In genomic region chr18:23283933-23284430, GRCh38 we compare ENCODE assay signal across 9 cellular contexts.
A peak's percentile ranks its signal among the peaks of the same experiment; 100 is the strongest.
DNase-seq lines count a peak whose midpoint lies in the region; ATAC-seq and TF ChIP-seq lines count a peak whose summit lies in the region.
"Had no signal": no experiment of that assay in that cellular context is flagged by ENCODE, and none has a peak within 500 bp of the region (broad histone marks: within the 10 kb centered on the region; RNA-seq: fewer than 3 reads in every experiment).

No MANE protein-coding gene starts in this region.

- no peak overlapping the region for H3K27ac Mint-ChIP-seq in central memory CD8-positive, alpha-beta T cell (ENCODE audit: low read depth)
- no peak overlapping the region for H3K27ac Mint-ChIP-seq in nephron progenitor cell

- H3K36me3 Mint-ChIP-seq in central memory CD8-positive, alpha-beta T cell (ENCODE audit: insufficient read depth): peaks cover 1% of the 10 kb centered on the region
- H3K36me3 Mint-ChIP-seq in nephron progenitor cell (ENCODE audit: low read depth): peaks cover 4% of the 10 kb centered on the region

- H3K27me3 ChIP-seq in ACC112 (ENCODE audit: insufficient read depth, low read length) (no peaks in the 10 kb centered on the region), gastrocnemius medialis (no peaks in the 10 kb centered on the region)

- TF ChIP-seq CTCF in gastrocnemius medialis (IDR thresholded peaks at IDR 0.05 in 4 of 5, conservative IDR thresholded peaks at IDR 0.05 in 1 of 5) (no peak), GM13976 (IDR thresholded peaks at IDR 0.05; ENCODE audit: borderline replicate concordance, control extremely low read depth, extremely low read depth, insufficient read depth, missing control alignments) (no peak), nephron progenitor cell (IDR thresholded peaks at IDR 0.05) (no peak)

- no peaks in the 10 kb centered on the region for H3K27me3 Mint-ChIP-seq in central memory CD8-positive, alpha-beta T cell
- peaks cover 12% of the 10 kb centered on the region for H3K27me3 Mint-ChIP-seq in nephron progenitor cell (ENCODE audit: low read depth, poor library complexity)

- no peaks in the 10 kb centered on the region for H3K36me3 ChIP-seq in ACC112 (ENCODE audit: insufficient read depth, low read length)
- no peaks in the 10 kb centered on the region for H3K36me3 ChIP-seq in gastrocnemius medialis

- TF ChIP-seq POLR2A in gastrocnemius medialis (IDR thresholded peaks at IDR 0.05): no peak

- no peaks in the 10 kb centered on the region for H3K4me1 Mint-ChIP-seq in central memory CD8-positive, alpha-beta T cell
- H3K4me1 Mint-ChIP-seq in nephron progenitor cell: peaks cover 63% of the 10 kb centered on the region

- H3K4me1 ChIP-seq in ACC112 (ENCODE audit: control insufficient read depth, insufficient read depth, low read length, unreplicated experiment) (peaks cover 16% of the 10 kb centered on the region), gastrocnemius medialis (no peaks in the 10 kb centered on the region)

- intact Hi-C loops in gastrocnemius medialis (cut with DNase I; ENCODE audit: low total_unique reads): no loop called here

- no peak overlapping the region for H2AFZ ChIP-seq in ACC112 (ENCODE audit: low read length, unreplicated experiment)

- H3K9me3 Mint-ChIP-seq in central memory CD8-positive, alpha-beta T cell: no peaks in the 10 kb centered on the region
- H3K9me3 Mint-ChIP-seq in nephron progenitor cell: no peaks in the 10 kb centered on the region

- H3K9me3 ChIP-seq in gastrocnemius medialis: no peaks in the 10 kb centered on the region

- H3K4me3 Mint-ChIP-seq in central memory CD8-positive, alpha-beta T cell: no peak overlapping the region
- no peak overlapping the region for H3K4me3 Mint-ChIP-seq in nephron progenitor cell

- H3K4me3 ChIP-seq in ACC112 (ENCODE audit: low read depth, low read length) (no peak overlapping the region), gastrocnemius medialis (no peak overlapping the region)

- H3K27ac ChIP-seq in ACC112 (ENCODE audit: low read depth, low read length): peak overlapping the region; percentile 32; the same call in 1 of the 2 replicates
- no peak overlapping the region for H3K27ac ChIP-seq in gastrocnemius medialis
- H3K27ac ChIP-seq: VCaP had no signal

- DNase-seq in central memory CD8-positive, alpha-beta T cell (ENCODE audit: low spot score in 2 of 2): no peak
- DNase-seq in pons (ENCODE audit: low spot score): no peak
- no peak for DNase-seq in gastrocnemius medialis
- no peak for DNase-seq in GM13976 (ENCODE audit: low spot score)
- no peak for DNase-seq in nephron progenitor cell

- in situ Hi-C loops in gastrocnemius medialis (cut with MboI; ENCODE audit: low sequenced_read_pairs in 4 of 4) (no loop called here), GM13976 (cut with MboI; ENCODE audit: low sequenced_read_pairs, unreplicated experiment) (no loop called here)

- H3K79me2 ChIP-seq in ACC112 (ENCODE audit: control insufficient read depth, insufficient read depth, low read length, unreplicated experiment): no peaks in the 10 kb centered on the region

- ATAC-seq in GM21390 (IDR thresholded peaks at IDR 0.05; ENCODE audit: unreplicated experiment): peak; percentile 82
- ATAC-seq in HG03575 (IDR thresholded peaks at IDR 0.05; ENCODE audit: extremely low read depth, insufficient number of reproducible peaks, low FRiP score, unreplicated experiment): peak; percentile 65
- ATAC-seq in central memory CD8-positive, alpha-beta T cell (replicated peaks; ENCODE audit: extremely low read depth, poor library complexity, severe bottlenecking): peak; percentile 36
- ATAC-seq in gastrocnemius medialis: no peak

Comparison
In these comparisons a context has a peak if more than half of its experiments do, and no peak if none do; other contexts are left out.
1. ATAC-seq: peak in GM21390 (single experiment), HG03575 (single experiment) and central memory CD8-positive, alpha-beta T cell (single experiment); none in gastrocnemius medialis (0 of 2).